ENCODE assay signal across 8 cellular contexts in genomic region chr1:15788624-15789301, GRCh38. TPM values are rescaled to one million over a fixed set of nuclear protein-coding genes. Genes with fewer than 3 reads are reported as not detected.
A peak's percentile ranks its signal among the peaks of the same experiment; 100 is the strongest.
DNase-seq lines count a peak whose midpoint lies in the region; ATAC-seq and TF ChIP-seq lines count a peak whose summit lies in the region.
"Had no signal": no experiment of that assay in that cellular context is flagged by ENCODE, and none has a peak within 500 bp of the region (broad histone marks: within the 10 kb centered on the region; RNA-seq: fewer than 3 reads in every experiment).

No MANE protein-coding gene starts in this region.

- no peak overlapping the region for H3K18ac ChIP-seq in mesendoderm (ENCODE audit: low read length)

- no peak for TF ChIP-seq POLR2A in transverse colon (IDR thresholded peaks at IDR 0.05)

- H3K4me1 ChIP-seq in adipocyte (ENCODE audit: control insufficient read depth, insufficient read depth, low read length) (peaks cover 21% of the 10 kb centered on the region), mesendoderm (ENCODE audit: control insufficient read depth, low read depth, low read length) (no peaks in the 10 kb centered on the region), transverse colon (peaks cover 0 to 27% (median 2%) of the 10 kb centered on the region in 4 donors)

- in situ Hi-C loops in transverse colon (cut with MboI; ENCODE audit: low pct_ligation_motif_present in 1 of 4, low pct_unique_long_range_greater_than_20kb in 1 of 4, low sequenced_read_pairs in 3 of 4): no loop called here

- no peaks in the 10 kb centered on the region for H3K27me3 ChIP-seq in H7 (ENCODE audit: control insufficient read depth, insufficient read depth, low read length)
- H3K27me3 ChIP-seq in adipocyte (replicated peaks; ENCODE audit: control insufficient read depth, insufficient read depth, low read length): no peaks in the 10 kb centered on the region
- H3K27me3 ChIP-seq in mesendoderm (ENCODE audit: insufficient read depth, low read length, poor library complexity): no peaks in the 10 kb centered on the region
- H3K27me3 ChIP-seq in transverse colon: no peaks in the 10 kb centered on the region

- WGBS in mesendoderm (ENCODE audit: extremely low coverage, insufficient coverage, low lambda C conversion rate): no CpG with 5 or more reads among the region's 13 CpGs
- 54 to 100% methylated on average over 1 to 13 of the region's 13 CpGs for WGBS in transverse colon (ENCODE audit: low coverage in 1 of 2), 2 donors

- no peak overlapping the region for H2BK120ac ChIP-seq in mesendoderm (ENCODE audit: low read depth, low read length)

- no peak for ATAC-seq in GM21717 (IDR thresholded peaks at IDR 0.05; ENCODE audit: unreplicated experiment)
- ATAC-seq in GM21526 (IDR thresholded peaks at IDR 0.05; ENCODE audit: low FRiP score, unreplicated experiment): no peak

- no peak overlapping the region for H2BK15ac ChIP-seq in mesendoderm (replicated peaks; ENCODE audit: low read depth)

- H3K23ac ChIP-seq in mesendoderm (ENCODE audit: low read length): no peak overlapping the region

- intact Hi-C loops in transverse colon (cut with DNase I; ENCODE audit: low total_unique reads): no loop called here

- DNase-seq in H7: peak; percentile 13
- peak; percentile 38 for DNase-seq in adipocyte (ENCODE audit: low read depth)
- peak; percentile 58 for DNase-seq in mesendoderm
- DNase-seq in transverse colon: no peak
- DNase-seq: DMS153, T-helper 9 cell had no signal

- H3K4me2 ChIP-seq in mesendoderm (ENCODE audit: low read length): no peak overlapping the region

- TF ChIP-seq CTCF in transverse colon (IDR thresholded peaks at IDR 0.05): no peak

- H3K9me3 ChIP-seq in adipocyte (ENCODE audit: control insufficient read depth, low read length) (no peaks in the 10 kb centered on the region), transverse colon (no peaks in the 10 kb centered on the region)

- H4K8ac ChIP-seq in mesendoderm (ENCODE audit: low read depth, low read length): no peak overlapping the region

- no peak overlapping the region for H2AK5ac ChIP-seq in mesendoderm (ENCODE audit: low read length)

- H3K36me3 ChIP-seq in H7 (replicated peaks; ENCODE audit: control insufficient read depth, insufficient read depth, low read length): peaks cover 7% of the 10 kb centered on the region
- no peaks in the 10 kb centered on the region for H3K36me3 ChIP-seq in adipocyte (ENCODE audit: control insufficient read depth, insufficient read depth, low read length, severe bottlenecking)
- H3K36me3 ChIP-seq in mesendoderm (ENCODE audit: control insufficient read depth, insufficient read depth, low read length): peaks cover 4% of the 10 kb centered on the region
- peaks cover 0 to 7% (median 2%) of the 10 kb centered on the region in 4 donors for H3K36me3 ChIP-seq in transverse colon

- H2BK5ac ChIP-seq in mesendoderm (ENCODE audit: low read length): no peak overlapping the region

- H3K27ac ChIP-seq in mesendoderm (ENCODE audit: low read depth, low read length) (no peak overlapping the region), transverse colon (peak overlapping the region in 1 of 4 donors; percentile 2)

- H3K79me2 ChIP-seq in mesendoderm (ENCODE audit: control insufficient read depth, insufficient read depth, low read length): no peaks in the 10 kb centered on the region

- H3K4ac ChIP-seq in mesendoderm (ENCODE audit: low read depth, low read length): no peak overlapping the region

- H3K56ac ChIP-seq in mesendoderm (ENCODE audit: low read length): no peak overlapping the region

- no peaks in the 10 kb centered on the region for H3K79me1 ChIP-seq in mesendoderm (ENCODE audit: low read length)

- no peak overlapping the region for H4K5ac ChIP-seq in mesendoderm (ENCODE audit: low read length)

- H3K4me3 ChIP-seq in H7 (ENCODE audit: insufficient read depth, low read depth, low read length) (no peak overlapping the region), adipocyte (ENCODE audit: low read length) (no peak overlapping the region), mesendoderm (ENCODE audit: low read length) (no peak overlapping the region), transverse colon (no peak overlapping the region)

- no peak for TF ChIP-seq EP300 in transverse colon (IDR thresholded peaks at IDR 0.05; ENCODE audit: low read depth)

- H3K9ac ChIP-seq in adipocyte (ENCODE audit: low read length): no peak overlapping the region
- H3K9ac ChIP-seq in mesendoderm (ENCODE audit: low read length): no peak overlapping the region

RNA-seq across cellular contexts. Expression of gene UQCRHL, which starts 18.7 kb away (rescaled TPM):
- total RNA-seq in H7 (2014; rRNA removed; shearing (Covaris generic)): 9.3 and 14.5 TPM in 2 replicates
- 3.9 TPM for polyA plus RNA-seq in mesendoderm (2013, experiment 1 of 2)
- polyA plus RNA-seq in mesendoderm (2013, experiment 2 of 2): 4.1 TPM
- total RNA-seq in transverse colon: 1 to 10 TPM in 3 of 4 donors, under 1 TPM in 1; 0.75 to 3.0 (median 1.7) TPM

RNA-seq across cellular contexts. Expression of gene FBLIM1, which starts 30.2 kb away (rescaled TPM):
- 91.0 and 95.6 TPM in 2 replicates for total RNA-seq in H7 (2014; rRNA removed; shearing (Covaris generic))
- polyA plus RNA-seq in mesendoderm (2013, experiment 1 of 2): 54.2 TPM
- 56.7 TPM for polyA plus RNA-seq in mesendoderm (2013, experiment 2 of 2)
- total RNA-seq in transverse colon: 100 to 1,000 TPM; 140 to 411 (median 311) TPM

RNA-seq across cellular contexts. Expression of gene TMEM82, which starts 46.5 kb away (rescaled TPM):
- total RNA-seq in H7 (2014; rRNA removed; shearing (Covaris generic)): 1.00 and 2.2 TPM in 2 replicates
- polyA plus RNA-seq in mesendoderm (2013, experiment 1 of 2): 0.20 TPM
- 0.14 TPM for polyA plus RNA-seq in mesendoderm (2013, experiment 2 of 2)
- 10 to 100 TPM in 3 of 4 donors, 1 to 10 TPM in 1; 1.8 to 30.3 (median 19.2) TPM for total RNA-seq in transverse colon

RNA-seq across cellular contexts. Expression of gene SLC25A34, which starts 52.7 kb away (rescaled TPM):
- total RNA-seq in H7 (2014; rRNA removed; shearing (Covaris generic)): 0.70 and 1.7 TPM in 2 replicates
- 0.76 TPM for polyA plus RNA-seq in mesendoderm (2013, experiment 1 of 2)
- polyA plus RNA-seq in mesendoderm (2013, experiment 2 of 2): 0.31 TPM
- 10 to 100 TPM; 12.9 to 73.3 (median 36.2) TPM for total RNA-seq in transverse colon

RNA-seq across cellular contexts. Expression of gene SPEN, which starts 58.7 kb away (rescaled TPM):
- total RNA-seq in H7 (2014; rRNA removed; shearing (Covaris generic)): 19.9 and 32.9 TPM in 2 replicates
- polyA plus RNA-seq in mesendoderm (2013, experiment 1 of 2): 15.8 TPM
- 15.8 TPM for polyA plus RNA-seq in mesendoderm (2013, experiment 2 of 2)
- total RNA-seq in transverse colon: 10 to 100 TPM; 28.4 to 81.9 (median 42.6) TPM
